In the genomic region with DNA sequence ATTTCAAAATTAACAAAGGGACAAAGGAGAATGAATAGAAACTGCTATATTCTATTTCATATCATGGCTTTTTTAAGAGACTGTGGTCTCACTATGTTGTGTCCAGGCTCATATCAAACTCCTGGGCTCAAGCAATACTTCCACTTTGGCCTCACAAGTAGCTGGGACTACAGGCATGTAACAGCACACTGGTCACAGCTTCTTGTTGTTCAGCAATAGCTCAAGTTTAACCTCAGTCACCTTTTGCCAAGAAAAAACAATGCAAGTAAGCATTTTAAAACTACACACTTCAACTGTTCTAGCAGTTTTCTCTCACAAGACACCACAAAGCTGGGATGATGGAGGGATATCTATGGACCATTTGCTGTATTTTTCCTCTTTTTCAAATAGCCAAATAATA, we compare ENCODE assay signal across 22 cellular contexts.
DNase-seq lines count a peak whose midpoint lies in the region; ATAC-seq and TF ChIP-seq lines count a peak whose summit lies in the region.
"Had no signal": no experiment of that assay in that cellular context is flagged by ENCODE, and none has a peak within 500 bp of the region (broad histone marks: within the 10 kb centered on the region; RNA-seq: fewer than 3 reads in every experiment).

No MANE protein-coding gene starts in this region.

- H3K27me3 ChIP-seq in CD8-positive, alpha-beta T cell (ENCODE audit: insufficient read depth, low read length) = no peaks in the 10 kb centered on the region
- no peaks in the 10 kb centered on the region for H3K27me3 ChIP-seq in heart left ventricle
- H3K27me3 ChIP-seq: BLaER1 treated with 17β-estradiol and CSF1 and Interleukin-3, amounts not matched to agents 10 nM and 100 nM had no signal

- peaks cover 89% of the 10 kb centered on the region for H3K4me1 Mint-ChIP-seq in activated CD4-positive, alpha-beta memory T cell treated with anti-CD3 and anti-CD28 coated beads for 36 hours (ENCODE audit: low read depth)
- peaks cover 80% of the 10 kb centered on the region for H3K4me1 Mint-ChIP-seq in activated CD4-positive, alpha-beta memory T cell treated with anti-CD3 and anti-CD28 coated beads, Interleukin-2, amount 10 ng/mL, durations not matched to agents 7 days and 5 days
- H3K4me1 Mint-ChIP-seq in CD8-positive, alpha-beta T cell (ENCODE audit: low read depth) = peaks cover 99% of the 10 kb centered on the region
- peaks cover 68% of the 10 kb centered on the region for H3K4me1 Mint-ChIP-seq in T-helper 17 cell
- peaks cover 48 to 100% (median 96%) of the 10 kb centered on the region in 4 donors for H3K4me1 Mint-ChIP-seq in naive thymus-derived CD8-positive, alpha-beta T cell

- no peak overlapping the region for H3K4me3 ChIP-seq in CD8-positive, alpha-beta T cell (ENCODE audit: low read depth, low read length)
- H3K4me3 ChIP-seq in heart left ventricle = no peak overlapping the region
- H3K4me3 ChIP-seq: BLaER1 treated with 17β-estradiol and CSF1 and Interleukin-3, amounts not matched to agents 10 nM and 100 nM; GM23338 had no signal

- ATAC-seq in CD8-positive, alpha-beta T cell = no peak
- ATAC-seq in T-helper 17 cell (no peak), heart left ventricle (no peak)
- no peak for ATAC-seq in naive thymus-derived CD8-positive, alpha-beta T cell
- ATAC-seq: GM23338, HCT116 had no signal

- H3K4me3 Mint-ChIP-seq in activated CD4-positive, alpha-beta memory T cell treated with anti-CD3 and anti-CD28 coated beads for 36 hours = no peak overlapping the region
- no peak overlapping the region for H3K4me3 Mint-ChIP-seq in activated CD4-positive, alpha-beta memory T cell treated with anti-CD3 and anti-CD28 coated beads, Interleukin-2, amount 10 ng/mL, durations not matched to agents 7 days and 5 days
- peak overlapping the region; percentile 12 for H3K4me3 Mint-ChIP-seq in CD8-positive, alpha-beta T cell
- no peak overlapping the region for H3K4me3 Mint-ChIP-seq in T-helper 17 cell
- peak overlapping the region in 7 of 10 donors; percentile 23 to 79 (median 43) for H3K4me3 Mint-ChIP-seq in naive thymus-derived CD8-positive, alpha-beta T cell
- H3K4me3 Mint-ChIP-seq: GM23338 had no signal

- H3K4me1 ChIP-seq in CD8-positive, alpha-beta T cell (ENCODE audit: insufficient read depth, low read length) = peaks cover 93% of the 10 kb centered on the region
- peaks cover 0 to 87% (median 0%) of the 10 kb centered on the region in 12 donors for H3K4me1 ChIP-seq in heart left ventricle

- no peaks in the 10 kb centered on the region for H3K27me3 Mint-ChIP-seq in activated CD4-positive, alpha-beta memory T cell treated with anti-CD3 and anti-CD28 coated beads for 36 hours
- H3K27me3 Mint-ChIP-seq in activated CD4-positive, alpha-beta memory T cell treated with anti-CD3 and anti-CD28 coated beads, Interleukin-2, amount 10 ng/mL, durations not matched to agents 7 days and 5 days = no peaks in the 10 kb centered on the region
- H3K27me3 Mint-ChIP-seq in CD8-positive, alpha-beta T cell (ENCODE audit: low read depth) = no peaks in the 10 kb centered on the region
- H3K27me3 Mint-ChIP-seq in T-helper 17 cell = no peaks in the 10 kb centered on the region
- H3K27me3 Mint-ChIP-seq in naive thymus-derived CD8-positive, alpha-beta T cell = no peaks in the 10 kb centered on the region

- no peaks in the 10 kb centered on the region for H3K36me3 Mint-ChIP-seq in activated CD4-positive, alpha-beta memory T cell treated with anti-CD3 and anti-CD28 coated beads for 36 hours
- peaks cover 49% of the 10 kb centered on the region for H3K36me3 Mint-ChIP-seq in activated CD4-positive, alpha-beta memory T cell treated with anti-CD3 and anti-CD28 coated beads, Interleukin-2, amount 10 ng/mL, durations not matched to agents 7 days and 5 days (ENCODE audit: low read depth)
- H3K36me3 Mint-ChIP-seq in CD8-positive, alpha-beta T cell = peaks cover 14% of the 10 kb centered on the region
- H3K36me3 Mint-ChIP-seq in T-helper 17 cell (ENCODE audit: low read depth) = peaks cover 3% of the 10 kb centered on the region
- peaks cover 0 to 8% (median 4%) of the 10 kb centered on the region in 3 donors for H3K36me3 Mint-ChIP-seq in naive thymus-derived CD8-positive, alpha-beta T cell

- intact Hi-C loops in activated CD4-positive, alpha-beta memory T cell treated with anti-CD3 and anti-CD28 coated beads for 36 hours (cut with micrococcal nuclease) = no loop called here
- intact Hi-C loops in CD8-positive, alpha-beta T cell (cut with DNase I, micrococcal nuclease) = no loop called here
- intact Hi-C loops in heart left ventricle (cut with DNase I) = no loop called here

- no peak for TF ChIP-seq POLR2A in heart left ventricle (IDR thresholded peaks at IDR 0.05)

- H3K9me3 Mint-ChIP-seq in activated CD4-positive, alpha-beta memory T cell treated with anti-CD3 and anti-CD28 coated beads for 36 hours = no peaks in the 10 kb centered on the region
- no peaks in the 10 kb centered on the region for H3K9me3 Mint-ChIP-seq in activated CD4-positive, alpha-beta memory T cell treated with anti-CD3 and anti-CD28 coated beads, Interleukin-2, amount 10 ng/mL, durations not matched to agents 7 days and 5 days
- H3K9me3 Mint-ChIP-seq in CD8-positive, alpha-beta T cell = no peaks in the 10 kb centered on the region
- H3K9me3 Mint-ChIP-seq in naive thymus-derived CD8-positive, alpha-beta T cell = no peaks in the 10 kb centered on the region
- H3K9me3 Mint-ChIP-seq: GM23338 had no signal

- peak overlapping the region; percentile 6 for H3K27ac ChIP-seq in CD8-positive, alpha-beta T cell (ENCODE audit: low read depth, low read length)
- H3K27ac ChIP-seq in heart left ventricle = peak overlapping the region in 1 of 12 donors; percentile 39
- H3K27ac ChIP-seq: BLaER1 treated with 17β-estradiol and CSF1 and Interleukin-3, amounts not matched to agents 10 nM and 100 nM had no signal

- no peaks in the 10 kb centered on the region for H3K36me3 ChIP-seq in CD8-positive, alpha-beta T cell (ENCODE audit: insufficient read depth, low read length)
- H3K36me3 ChIP-seq in heart left ventricle = no peaks in the 10 kb centered on the region

- CTCF ChIA-PET in activated CD4-positive, alpha-beta memory T cell treated with anti-CD3 and anti-CD28 coated beads for 36 hours (lab: Charles Lee) = interaction anchor here (1.1 kb wide), 1 partner anchor 65 kb away, joined by 3 read pairs; no protein-coding TSS in a partner anchor
- CTCF ChIA-PET in activated CD4-positive, alpha-beta memory T cell treated with anti-CD3 and anti-CD28 coated beads, Interleukin-2, amount 10 ng/mL, durations not matched to agents 7 days and 5 days (lab: Charles Lee) = interaction anchor here (1.7 kb wide), 1 partner anchor 25 kb away, joined by 4 read pairs; no protein-coding TSS in a partner anchor
- CTCF ChIA-PET in CD8-positive, alpha-beta T cell (lab: Charles Lee) = interaction anchor here (1.2 kb wide), 2 partner anchors 17 to 51 kb away, joined by 3 read pairs; no protein-coding TSS in a partner anchor

- no peaks in the 10 kb centered on the region for H3K9me3 ChIP-seq in CD8-positive, alpha-beta T cell (ENCODE audit: low read length)
- H3K9me3 ChIP-seq in T-helper 17 cell (ENCODE audit: control insufficient read depth, low read length, poor library complexity, severe bottlenecking) = no peaks in the 10 kb centered on the region
- H3K9me3 ChIP-seq in heart left ventricle = no peaks in the 10 kb centered on the region
- H3K9me3 ChIP-seq: BLaER1 treated with 17β-estradiol and CSF1 and Interleukin-3, amounts not matched to agents 10 nM and 100 nM had no signal

- POLR2A ChIA-PET in activated CD4-positive, alpha-beta memory T cell treated with anti-CD3 and anti-CD28 coated beads for 36 hours (lab: Charles Lee) = no interaction called here
- POLR2A ChIA-PET in activated CD4-positive, alpha-beta memory T cell treated with anti-CD3 and anti-CD28 coated beads, Interleukin-2, amount 10 ng/mL, durations not matched to agents 7 days and 5 days (lab: Charles Lee) = interaction anchor here (1.2 to 2.4 kb wide), 4 partner anchors 10 to 76 kb away, joined by 3 to 9 read pairs (median 5); no protein-coding TSS in a partner anchor
- POLR2A ChIA-PET in CD8-positive, alpha-beta T cell (lab: Charles Lee) = interaction anchor here (1.3 to 1.6 kb wide), 2 partner anchors 28 to 32 kb away, joined by 3 read pairs; no protein-coding TSS in a partner anchor
- POLR2A ChIA-PET in naive thymus-derived CD8-positive, alpha-beta T cell (lab: Charles Lee) = interaction anchor here (0.9 to 16.2 kb wide), 5 partner anchors 16 to 76 kb away, joined by 3 to 259 read pairs (median 11); a partner anchor contains a TSS

- no peak for DNase-seq in activated CD4-positive, alpha-beta memory T cell treated with anti-CD3 and anti-CD28 coated beads for 36 hours
- DNase-seq in activated CD4-positive, alpha-beta memory T cell treated with anti-CD3 and anti-CD28 coated beads, Interleukin-2, amount 10 ng/mL, durations not matched to agents 7 days and 5 days = no peak
- DNase-seq in CD8-positive, alpha-beta T cell = no peak
- no peak for DNase-seq in T-helper 17 cell
- no peak for DNase-seq in naive thymus-derived CD8-positive, alpha-beta T cell
- no peak for DNase-seq in cerebellum (ENCODE audit: low spot score)
- no peak for DNase-seq in heart left ventricle
- DNase-seq in stimulated activated CD8-positive, alpha-beta memory T cell treated with anti-CD3 and anti-CD28 coated beads, Interleukin-4, amount 100 ng/mL, for 48 hours = no peak
- DNase-seq: 8988T; COR-L47; DMS153; KBM-7; MV-4-11; NCI-H1417; NCI-H187 treated with DMSO at 0.1 percent for 48 hours; NCI-H446; NCI-H69; NK-92 treated with Interleukin-12 subunit alpha and Interleukin-12 subunit beta, amount 100 ng/mL, for 24 hours; SHP77 treated with DMSO at 0.1 percent for 48 hours had no signal

- H3K27ac Mint-ChIP-seq in activated CD4-positive, alpha-beta memory T cell treated with anti-CD3 and anti-CD28 coated beads for 36 hours = peak overlapping the region; percentile 42
- H3K27ac Mint-ChIP-seq in activated CD4-positive, alpha-beta memory T cell treated with anti-CD3 and anti-CD28 coated beads, Interleukin-2, amount 10 ng/mL, durations not matched to agents 7 days and 5 days = no peak overlapping the region
- H3K27ac Mint-ChIP-seq in CD8-positive, alpha-beta T cell = peak overlapping the region; percentile 77
- H3K27ac Mint-ChIP-seq in T-helper 17 cell = peak overlapping the region; percentile 99
- H3K27ac Mint-ChIP-seq in naive thymus-derived CD8-positive, alpha-beta T cell = peak overlapping the region in 8 of 10 donors; percentile 10 to 100 (median 90)
- H3K27ac Mint-ChIP-seq: GM23338 had no signal

- TF ChIP-seq CTCF in CD8-positive, alpha-beta T cell (IDR thresholded peaks at IDR 0.05) = no peak
- TF ChIP-seq CTCF in heart left ventricle (IDR thresholded peaks at IDR 0.05) = no peak

Comparison
In these comparisons a context has a peak if more than half of its experiments do, and no peak if none do; other contexts are left out.
1. H3K4me3 Mint-ChIP-seq: peak in CD8-positive, alpha-beta T cell (single experiment) and naive thymus-derived CD8-positive, alpha-beta T cell (7 of 10); none in activated CD4-positive, alpha-beta memory T cell treated with anti-CD3 and anti-CD28 coated beads for 36 hours (single experiment), activated CD4-positive, alpha-beta memory T cell treated with anti-CD3 and anti-CD28 coated beads, Interleukin-2, amount 10 ng/mL, durations not matched to agents 7 days and 5 days (single experiment) and T-helper 17 cell (single experiment).